In the genomic region with DNA sequence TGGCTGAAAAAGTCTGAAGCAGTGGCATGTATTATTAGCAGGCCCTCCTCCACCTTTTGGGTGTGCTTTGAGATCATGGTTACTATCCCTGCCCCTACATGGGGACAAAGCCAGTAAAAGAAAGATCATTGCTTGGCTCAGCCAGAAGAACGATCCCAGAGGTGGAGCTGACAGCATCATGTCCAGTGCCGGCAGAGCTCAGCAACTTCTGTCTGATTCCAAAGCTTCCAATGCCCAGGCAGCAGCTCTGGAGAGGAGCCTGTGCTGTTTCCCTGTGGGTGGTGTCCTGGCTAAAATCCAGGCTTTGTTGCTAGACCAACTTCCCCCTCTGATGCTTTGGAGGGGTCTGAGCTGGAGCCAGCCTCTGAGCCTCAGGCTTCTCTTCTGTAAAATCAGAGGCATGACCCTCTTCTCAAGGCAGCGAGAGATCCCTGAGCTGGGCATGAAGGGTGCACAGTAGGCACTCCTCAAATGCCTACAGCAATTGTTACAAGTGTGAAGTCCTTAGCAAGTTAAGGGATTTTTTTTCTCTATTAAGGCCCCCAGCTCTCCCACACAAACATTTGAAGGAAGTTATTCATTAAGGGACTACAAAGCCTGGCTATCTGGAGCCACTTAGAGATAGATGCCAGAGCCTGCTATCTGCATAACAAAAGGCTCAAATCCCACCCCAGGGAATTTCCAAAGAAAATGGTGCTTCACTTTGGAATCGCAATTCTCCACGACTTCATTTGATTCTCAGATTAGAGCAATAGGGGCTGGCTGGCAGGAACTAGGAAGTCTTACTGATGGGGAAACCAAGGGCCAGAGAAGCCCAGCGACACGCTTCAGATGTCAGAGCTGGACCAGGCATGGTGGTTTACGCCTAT, we compare ENCODE assay signal across 33 cellular contexts. TPM values are rescaled to one million over a fixed set of nuclear protein-coding genes. Genes with fewer than 3 reads are reported as not detected.
"Had no signal": no experiment of that assay in that cellular context is flagged by ENCODE, and none has a peak within 500 bp of the region (broad histone marks: within the 10 kb centered on the region; RNA-seq: fewer than 3 reads in every experiment).

No MANE protein-coding gene starts in this region.

- H3K27ac Mint-ChIP-seq: activated B cell treated with CpG ODN at 0.5 μM for 24 hours; activated CD4-positive, alpha-beta T cell treated with anti-CD3 and anti-CD28 coated beads for 36 hours; activated naive CD8-positive, alpha-beta T cell; activated T-helper 2 cell treated with anti-CD3 and anti-CD28 coated beads, Interferon-gamma antibody, Interleukin-2, Interleukin-4, amounts not matched to agents 10 μg/mL and 5 μg/mL and 100 μg/mL, durations not matched to agents 14 hours and 24 hours and 36 hours; nephron; stimulated activated memory B cell treated with anti-CD40 and anti-IgM and Interleukin-4, amounts not matched to agents 10 μg/mL and 1 μg/mL and 100 μg/mL, for 72 hours had no signal

- H3K27me3 ChIP-seq: ascending aorta had no signal

- H3K9me3 Mint-ChIP-seq: activated T-cell treated with anti-CD3 and anti-CD28 coated beads, Interleukin-2, amount 50 U/mL, for 4 hours; activated T-helper 2 cell treated with anti-CD3 and anti-CD28 coated beads, Interferon-gamma antibody, Interleukin-2, Interleukin-4, amounts not matched to agents 10 μg/mL and 5 μg/mL and 100 μg/mL, durations not matched to agents 14 hours and 24 hours and 36 hours; central memory CD8-positive, alpha-beta T cell; nephron had no signal

- H3K4me2 ChIP-seq: hepatocyte had no signal

- ATAC-seq: activated CD4-positive, alpha-beta T cell treated with anti-CD3 and anti-CD28 coated beads for 36 hours; activated T-cell treated with anti-CD3 and anti-CD28 coated beads, Interleukin-2, amount 50 U/mL, for 4 hours; left cardiac atrium; right lobe of liver; stimulated activated memory B cell treated with anti-CD40 and anti-IgM and Interleukin-4, amounts not matched to agents 10 μg/mL and 1 μg/mL and 100 μg/mL, for 72 hours had no signal

- H2AFZ ChIP-seq: hepatocyte had no signal

- H3K36me3 Mint-ChIP-seq: activated naive CD8-positive, alpha-beta T cell; stimulated activated memory B cell treated with anti-CD40 and anti-IgM and Interleukin-4, amounts not matched to agents 10 μg/mL and 1 μg/mL and 100 μg/mL, for 72 hours had no signal

- H3K4me3 ChIP-seq: adrenal gland, ascending aorta, esophagus muscularis mucosa, hepatocyte, right lobe of liver, skin epidermis, stomach, suprapubic skin, tibial nerve had no signal

- H3K79me2 ChIP-seq: hepatocyte had no signal

- H3K27ac ChIP-seq: adrenal gland, ascending aorta, esophagus muscularis mucosa, hepatocyte, right lobe of liver, skin epidermis, stomach, suprapubic skin, tibial nerve had no signal

- H3K4me3 Mint-ChIP-seq: activated B cell treated with CpG ODN at 0.5 μM for 24 hours; activated CD4-positive, alpha-beta T cell treated with anti-CD3 and anti-CD28 coated beads for 36 hours; activated naive CD8-positive, alpha-beta T cell; activated T-cell treated with anti-CD3 and anti-CD28 coated beads, Interleukin-2, amount 50 U/mL, for 4 hours; central memory CD8-positive, alpha-beta T cell; nephron; stimulated activated memory B cell treated with anti-CD40 and anti-IgM and Interleukin-4, amounts not matched to agents 10 μg/mL and 1 μg/mL and 100 μg/mL, for 72 hours had no signal

- H3K36me3 ChIP-seq: adrenal gland, ascending aorta, esophagus muscularis mucosa, right lobe of liver, stomach, suprapubic skin, tibial nerve had no signal

- H3K4me1 ChIP-seq: adrenal gland, ascending aorta, right lobe of liver, suprapubic skin had no signal

- H3K4me1 Mint-ChIP-seq: activated B cell treated with CpG ODN at 0.5 μM for 24 hours; nephron; stimulated activated memory B cell treated with anti-CD40 and anti-IgM and Interleukin-4, amounts not matched to agents 10 μg/mL and 1 μg/mL and 100 μg/mL, for 72 hours had no signal

- H3K9me3 ChIP-seq: adrenal gland, ascending aorta, esophagus muscularis mucosa, right lobe of liver, stomach, suprapubic skin, tibial nerve had no signal

- DNase-seq: activated B cell treated with CpG ODN at 0.5 μM for 24 hours; activated CD4-positive, alpha-beta T cell treated with anti-CD3 and anti-CD28 coated beads for 36 hours; activated CD4-positive, alpha-beta T cell treated with anti-CD3 and anti-CD28 coated beads, Interleukin-2, amount 50 U/mL, for 48 hours; activated CD8-positive, alpha-beta memory T cell treated with anti-CD3 and anti-CD28 coated beads, Interleukin-2, amount 50 U/mL, for 48 hours; activated naive CD4-positive, alpha-beta T cell; activated T-cell treated with anti-CD3 and anti-CD28 coated beads, Interleukin-2, amount 50 U/mL, for 4 hours; adrenal gland; effector memory CD4-positive, alpha-beta T cell; glutamatergic neuron; islet precursor cell; left cardiac atrium; nucleus accumbens; right lobe of liver; stimulated activated CD4-positive, alpha-beta T cell treated with anti-CD3 and anti-CD28 coated beads, Interleukin-2, amount 100 ng/mL, for 24 hours; stomach; T-helper 9 cell had no signal

RNA-seq across cellular contexts. Expression of gene GSC, which starts 10.9 kb away (rescaled TPM):
- total RNA-seq: activated B cell treated with CpG ODN at 0.5 μM for 24 hours; activated CD4-positive, alpha-beta T cell treated with anti-CD3 and anti-CD28 coated beads for 36 hours; activated CD8-positive, alpha-beta memory T cell treated with anti-CD3 and anti-CD28 coated beads for 36 hours; activated T-cell treated with anti-CD3 and anti-CD28 coated beads, Interleukin-2, amount 50 U/mL, for 4 hours; activated T-helper 2 cell treated with anti-CD3 and anti-CD28 coated beads, Interferon-gamma antibody, Interleukin-2, Interleukin-4, amounts not matched to agents 10 μg/mL and 5 μg/mL and 100 μg/mL, durations not matched to agents 14 hours and 24 hours and 36 hours; ascending aorta; dermis microvascular lymphatic vessel endothelial cell; endothelial cell of umbilical vein; frontal cortex; liver; myocyte; right lobe of liver; stomach had no signal
